Comparison of ENCODE assay signal across 3 cellular contexts in the genomic region with DNA sequence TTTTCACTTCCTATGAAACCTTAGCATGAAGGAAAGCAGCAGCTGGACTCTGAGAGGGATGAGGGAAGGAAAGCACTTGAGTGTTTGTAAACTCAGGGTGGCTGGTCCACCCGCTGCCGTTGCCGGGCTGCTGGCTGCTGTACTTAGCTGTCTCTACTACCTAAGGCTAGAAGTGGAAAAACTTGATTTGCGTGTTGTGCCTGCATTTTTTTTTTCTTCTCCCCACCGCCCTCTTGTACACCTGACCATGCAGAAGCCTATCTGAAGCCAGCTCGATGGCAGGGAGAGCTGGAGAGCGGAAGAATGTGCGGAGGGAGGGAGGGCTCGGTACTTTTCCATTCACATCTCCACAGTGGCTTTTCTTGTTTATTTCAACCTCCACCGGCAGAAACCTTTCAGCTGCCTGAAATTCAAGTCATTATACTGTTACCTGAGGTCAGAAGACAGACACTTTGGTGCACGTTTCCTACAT.
TF ChIP-seq lines count a peak whose summit lies in the region.

No MANE protein-coding gene starts in this region.

TF ChIP-seq in A549, 52 proteins besides CTCF, POLR2A, EP300 and RAD21:
- TF ChIP-seq, protein P1, sequence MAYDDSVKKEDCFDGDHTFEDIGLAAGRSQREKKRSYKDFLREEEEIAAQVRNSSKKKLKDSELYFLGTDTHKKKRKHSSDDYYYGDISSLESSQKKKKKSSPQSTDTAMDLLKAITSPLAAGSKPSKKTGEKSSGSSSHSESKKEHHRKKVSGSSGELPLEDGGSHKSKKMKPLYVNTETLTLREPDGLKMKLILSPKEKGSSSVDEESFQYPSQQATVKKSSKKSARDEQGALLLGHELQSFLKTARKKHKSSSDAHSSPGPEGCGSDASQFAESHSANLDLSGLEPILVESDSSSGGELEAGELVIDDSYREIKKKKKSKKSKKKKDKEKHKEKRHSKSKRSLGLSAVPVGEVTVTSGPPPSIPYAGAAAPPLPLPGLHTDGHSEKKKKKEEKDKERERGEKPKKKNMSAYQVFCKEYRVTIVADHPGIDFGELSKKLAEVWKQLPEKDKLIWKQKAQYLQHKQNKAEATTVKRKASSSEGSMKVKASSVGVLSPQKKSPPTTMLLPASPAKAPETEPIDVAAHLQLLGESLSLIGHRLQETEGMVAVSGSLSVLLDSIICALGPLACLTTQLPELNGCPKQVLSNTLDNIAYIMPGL (CRISPR knock-in tag; IDR thresholded peaks at IDR 0.05; ENCODE audit: borderline replicate concordance) = no peak
- TF ChIP-seq, protein P2, sequence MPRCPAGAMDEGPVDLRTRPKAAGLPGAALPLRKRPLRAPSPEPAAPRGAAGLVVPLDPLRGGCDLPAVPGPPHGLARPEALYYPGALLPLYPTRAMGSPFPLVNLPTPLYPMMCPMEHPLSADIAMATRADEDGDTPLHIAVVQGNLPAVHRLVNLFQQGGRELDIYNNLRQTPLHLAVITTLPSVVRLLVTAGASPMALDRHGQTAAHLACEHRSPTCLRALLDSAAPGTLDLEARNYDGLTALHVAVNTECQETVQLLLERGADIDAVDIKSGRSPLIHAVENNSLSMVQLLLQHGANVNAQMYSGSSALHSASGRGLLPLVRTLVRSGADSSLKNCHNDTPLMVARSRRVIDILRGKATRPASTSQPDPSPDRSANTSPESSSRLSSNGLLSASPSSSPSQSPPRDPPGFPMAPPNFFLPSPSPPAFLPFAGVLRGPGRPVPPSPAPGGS (IDR thresholded peaks at IDR 0.05) = no peak
- TF ChIP-seq, protein P3, sequence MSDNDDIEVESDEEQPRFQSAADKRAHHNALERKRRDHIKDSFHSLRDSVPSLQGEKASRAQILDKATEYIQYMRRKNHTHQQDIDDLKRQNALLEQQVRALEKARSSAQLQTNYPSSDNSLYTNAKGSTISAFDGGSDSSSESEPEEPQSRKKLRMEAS (IDR thresholded peaks at IDR 0.05) = 0 out of 2 replicates have a peak, but pooled peaks have one; percentile 16
- TF ChIP-seq JUNB (IDR thresholded peaks at IDR 0.05) = no peak
- no peak for TF ChIP-seq HDAC2 (IDR thresholded peaks at IDR 0.05)
- no peak for TF ChIP-seq ZC3H11A (IDR thresholded peaks at IDR 0.05)
- 0 out of 3 replicates have a peak, but pooled peaks have one; percentile 2 for TF ChIP-seq SMC3 (IDR thresholded peaks at IDR 0.05)
- no peak for TF ChIP-seq FOSB (CRISPR knock-in tag; IDR thresholded peaks at IDR 0.05)

TF ChIP-seq in GM12878, 131 proteins besides CTCF, POLR2A, EP300 and RAD21:
- TF ChIP-seq, protein P4, sequence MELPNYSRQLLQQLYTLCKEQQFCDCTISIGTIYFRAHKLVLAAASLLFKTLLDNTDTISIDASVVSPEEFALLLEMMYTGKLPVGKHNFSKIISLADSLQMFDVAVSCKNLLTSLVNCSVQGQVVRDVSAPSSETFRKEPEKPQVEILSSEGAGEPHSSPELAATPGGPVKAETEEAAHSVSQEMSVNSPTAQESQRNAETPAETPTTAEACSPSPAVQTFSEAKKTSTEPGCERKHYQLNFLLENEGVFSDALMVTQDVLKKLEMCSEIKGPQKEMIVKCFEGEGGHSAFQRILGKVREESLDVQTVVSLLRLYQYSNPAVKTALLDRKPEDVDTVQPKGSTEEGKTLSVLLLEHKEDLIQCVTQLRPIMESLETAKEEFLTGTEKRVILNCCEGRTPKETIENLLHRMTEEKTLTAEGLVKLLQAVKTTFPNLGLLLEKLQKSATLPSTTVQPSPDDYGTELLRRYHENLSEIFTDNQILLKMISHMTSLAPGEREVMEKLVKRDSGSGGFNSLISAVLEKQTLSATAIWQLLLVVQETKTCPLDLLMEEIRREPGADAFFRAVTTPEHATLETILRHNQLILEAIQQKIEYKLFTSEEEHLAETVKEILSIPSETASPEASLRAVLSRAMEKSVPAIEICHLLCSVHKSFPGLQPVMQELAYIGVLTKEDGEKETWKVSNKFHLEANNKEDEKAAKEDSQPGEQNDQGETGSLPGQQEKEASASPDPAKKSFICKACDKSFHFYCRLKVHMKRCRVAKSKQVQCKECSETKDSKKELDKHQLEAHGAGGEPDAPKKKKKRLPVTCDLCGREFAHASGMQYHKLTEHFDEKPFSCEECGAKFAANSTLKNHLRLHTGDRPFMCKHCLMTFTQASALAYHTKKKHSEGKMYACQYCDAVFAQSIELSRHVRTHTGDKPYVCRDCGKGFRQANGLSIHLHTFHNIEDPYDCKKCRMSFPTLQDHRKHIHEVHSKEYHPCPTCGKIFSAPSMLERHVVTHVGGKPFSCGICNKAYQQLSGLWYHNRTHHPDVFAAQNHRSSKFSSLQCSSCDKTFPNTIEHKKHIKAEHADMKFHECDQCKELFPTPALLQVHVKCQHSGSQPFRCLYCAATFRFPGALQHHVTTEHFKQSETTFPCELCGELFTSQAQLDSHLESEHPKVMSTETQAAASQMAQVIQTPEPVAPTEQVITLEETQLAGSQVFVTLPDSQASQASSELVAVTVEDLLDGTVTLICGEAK (IDR thresholded peaks at IDR 0.05; ENCODE audit: borderline replicate concordance) = no peak
- TF ChIP-seq SPI1 (IDR thresholded peaks at IDR 0.05; ENCODE audit: borderline replicate concordance, insufficient read depth, low read depth, low read length) (0 out of 2 replicates have a peak, but pooled peaks have one; percentile 25), IKZF2 (IDR thresholded peaks at IDR 0.05) (peak in 1 of 2 experiments; percentile 0; a peak in 1 of 4 replicates), KLF5 (IDR thresholded peaks at IDR 0.05; ENCODE audit: partially characterized antibody) (no peak), TBL1XR1 (IDR thresholded peaks at IDR 0.05; ENCODE audit: low read depth, low read length) (no peak), NFYA (IDR thresholded peaks at IDR 0.05; ENCODE audit: borderline replicate concordance, low read depth, low read length) (no peak), EED (IDR thresholded peaks at IDR 0.05; ENCODE audit: low read depth) (peak; percentile 14; the same call in 1 of the 2 replicates), BACH1 (IDR thresholded peaks at IDR 0.05; ENCODE audit: borderline replicate concordance) (no peak)

TF ChIP-seq in HepG2, 621 proteins besides CTCF, POLR2A, EP300 and RAD21 (continues in another document):
- TF ChIP-seq PCBP2 (optimal IDR thresholded peaks at IDR 0.05; ENCODE audit: low read depth, low read length, poor library complexity, severe bottlenecking) (no peak), TBL1XR1 (IDR thresholded peaks at IDR 0.05; ENCODE audit: borderline replicate concordance, low read length, partially characterized antibody) (peak; percentile 37), ZNF850 (CRISPR knock-in tag; conservative IDR thresholded peaks at IDR 0.05) (no peak), ZNF605 (CRISPR knock-in tag; IDR thresholded peaks at IDR 0.05) (peak; percentile 60; the same call in 1 of the 2 replicates), YEATS2 (CRISPR knock-in tag; IDR thresholded peaks at IDR 0.05; ENCODE audit: borderline replicate concordance) (no peak; the same call in 1 of the 2 replicates), ZNF788 (CRISPR knock-in tag; IDR thresholded peaks at IDR 0.05; ENCODE audit: borderline replicate concordance) (no peak), CBFB (CRISPR knock-in tag; IDR thresholded peaks at IDR 0.05) (0 out of 2 replicates have a peak, but pooled peaks have one; percentile 23), HOXA3 (CRISPR knock-in tag; IDR thresholded peaks at IDR 0.05) (no peak; the same call in 1 of the 2 replicates), SOX5 (CRISPR knock-in tag; IDR thresholded peaks at IDR 0.05; ENCODE audit: borderline replicate concordance) (peak; percentile 25; the same call in 1 of the 2 replicates), ZNF282 (IDR thresholded peaks at IDR 0.05; ENCODE audit: partially characterized antibody) (no peak), FOXO1 (CRISPR knock-in tag; IDR thresholded peaks at IDR 0.05) (peak; percentile 16; the same call in 1 of the 2 replicates), FOXK2 (IDR thresholded peaks at IDR 0.05) (peak; percentile 58; the same call in 1 of the 2 replicates), NFYB (CRISPR knock-in tag; IDR thresholded peaks at IDR 0.05) (peak; percentile 58)
- TF ChIP-seq, protein P5, sequence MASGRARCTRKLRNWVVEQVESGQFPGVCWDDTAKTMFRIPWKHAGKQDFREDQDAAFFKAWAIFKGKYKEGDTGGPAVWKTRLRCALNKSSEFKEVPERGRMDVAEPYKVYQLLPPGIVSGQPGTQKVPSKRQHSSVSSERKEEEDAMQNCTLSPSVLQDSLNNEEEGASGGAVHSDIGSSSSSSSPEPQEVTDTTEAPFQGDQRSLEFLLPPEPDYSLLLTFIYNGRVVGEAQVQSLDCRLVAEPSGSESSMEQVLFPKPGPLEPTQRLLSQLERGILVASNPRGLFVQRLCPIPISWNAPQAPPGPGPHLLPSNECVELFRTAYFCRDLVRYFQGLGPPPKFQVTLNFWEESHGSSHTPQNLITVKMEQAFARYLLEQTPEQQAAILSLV (CRISPR knock-in tag; IDR thresholded peaks at IDR 0.05; ENCODE audit: borderline replicate concordance) = no peak
- TF ChIP-seq, protein P6, sequence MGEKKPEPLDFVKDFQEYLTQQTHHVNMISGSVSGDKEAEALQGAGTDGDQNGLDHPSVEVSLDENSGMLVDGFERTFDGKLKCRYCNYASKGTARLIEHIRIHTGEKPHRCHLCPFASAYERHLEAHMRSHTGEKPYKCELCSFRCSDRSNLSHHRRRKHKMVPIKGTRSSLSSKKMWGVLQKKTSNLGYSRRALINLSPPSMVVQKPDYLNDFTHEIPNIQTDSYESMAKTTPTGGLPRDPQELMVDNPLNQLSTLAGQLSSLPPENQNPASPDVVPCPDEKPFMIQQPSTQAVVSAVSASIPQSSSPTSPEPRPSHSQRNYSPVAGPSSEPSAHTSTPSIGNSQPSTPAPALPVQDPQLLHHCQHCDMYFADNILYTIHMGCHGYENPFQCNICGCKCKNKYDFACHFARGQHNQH (CRISPR knock-in tag; IDR thresholded peaks at IDR 0.05) = peak; percentile 51; the same call in 1 of the 2 replicates
- TF ChIP-seq, protein P7, sequence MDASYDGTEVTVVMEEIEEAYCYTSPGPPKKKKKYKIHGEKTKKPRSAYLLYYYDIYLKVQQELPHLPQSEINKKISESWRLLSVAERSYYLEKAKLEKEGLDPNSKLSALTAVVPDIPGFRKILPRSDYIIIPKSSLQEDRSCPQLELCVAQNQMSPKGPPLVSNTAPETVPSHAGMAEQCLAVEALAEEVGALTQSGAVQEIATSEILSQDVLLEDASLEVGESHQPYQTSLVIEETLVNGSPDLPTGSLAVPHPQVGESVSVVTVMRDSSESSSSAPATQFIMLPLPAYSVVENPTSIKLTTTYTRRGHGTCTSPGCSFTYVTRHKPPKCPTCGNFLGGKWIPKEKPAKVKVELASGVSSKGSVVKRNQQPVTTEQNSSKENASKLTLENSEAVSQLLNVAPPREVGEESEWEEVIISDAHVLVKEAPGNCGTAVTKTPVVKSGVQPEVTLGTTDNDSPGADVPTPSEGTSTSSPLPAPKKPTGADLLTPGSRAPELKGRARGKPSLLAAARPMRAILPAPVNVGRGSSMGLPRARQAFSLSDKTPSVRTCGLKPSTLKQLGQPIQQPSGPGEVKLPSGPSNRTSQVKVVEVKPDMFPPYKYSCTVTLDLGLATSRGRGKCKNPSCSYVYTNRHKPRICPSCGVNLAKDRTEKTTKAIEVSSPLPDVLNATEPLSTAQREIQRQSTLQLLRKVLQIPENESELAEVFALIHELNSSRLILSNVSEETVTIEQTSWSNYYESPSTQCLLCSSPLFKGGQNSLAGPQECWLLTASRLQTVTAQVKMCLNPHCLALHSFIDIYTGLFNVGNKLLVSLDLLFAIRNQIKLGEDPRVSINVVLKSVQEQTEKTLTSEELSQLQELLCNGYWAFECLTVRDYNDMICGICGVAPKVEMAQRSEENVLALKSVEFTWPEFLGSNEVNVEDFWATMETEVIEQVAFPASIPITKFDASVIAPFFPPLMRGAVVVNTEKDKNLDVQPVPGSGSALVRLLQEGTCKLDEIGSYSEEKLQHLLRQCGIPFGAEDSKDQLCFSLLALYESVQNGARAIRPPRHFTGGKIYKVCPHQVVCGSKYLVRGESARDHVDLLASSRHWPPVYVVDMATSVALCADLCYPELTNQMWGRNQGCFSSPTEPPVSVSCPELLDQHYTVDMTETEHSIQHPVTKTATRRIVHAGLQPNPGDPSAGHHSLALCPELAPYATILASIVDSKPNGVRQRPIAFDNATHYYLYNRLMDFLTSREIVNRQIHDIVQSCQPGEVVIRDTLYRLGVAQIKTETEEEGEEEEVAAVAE (CRISPR knock-in tag; IDR thresholded peaks at IDR 0.05; ENCODE audit: borderline replicate concordance) = no peak
- TF ChIP-seq, protein P2 (CRISPR knock-in tag; IDR thresholded peaks at IDR 0.05) = peak; percentile 60; the same call in 1 of the 2 replicates
- TF ChIP-seq, protein P8, sequence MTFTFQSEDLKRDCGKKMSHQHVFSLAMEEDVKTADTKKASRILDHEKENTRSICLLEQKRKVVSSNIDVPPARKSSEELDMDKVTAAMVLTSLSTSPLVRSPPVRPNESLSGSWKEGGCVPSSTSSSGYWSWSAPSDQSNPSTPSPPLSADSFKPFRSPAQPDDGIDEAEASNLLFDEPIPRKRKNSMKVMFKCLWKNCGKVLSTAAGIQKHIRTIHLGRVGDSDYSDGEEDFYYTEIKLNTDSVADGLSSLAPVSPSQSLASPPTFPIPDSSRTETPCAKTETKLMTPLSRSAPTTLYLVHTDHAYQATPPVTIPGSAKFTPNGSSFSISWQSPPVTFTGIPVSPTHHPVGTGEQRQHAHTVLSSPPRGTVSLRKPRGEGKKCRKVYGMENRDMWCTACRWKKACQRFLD (CRISPR knock-in tag; IDR thresholded peaks at IDR 0.05; ENCODE audit: borderline replicate concordance) = no peak
